In the genomic region with DNA sequence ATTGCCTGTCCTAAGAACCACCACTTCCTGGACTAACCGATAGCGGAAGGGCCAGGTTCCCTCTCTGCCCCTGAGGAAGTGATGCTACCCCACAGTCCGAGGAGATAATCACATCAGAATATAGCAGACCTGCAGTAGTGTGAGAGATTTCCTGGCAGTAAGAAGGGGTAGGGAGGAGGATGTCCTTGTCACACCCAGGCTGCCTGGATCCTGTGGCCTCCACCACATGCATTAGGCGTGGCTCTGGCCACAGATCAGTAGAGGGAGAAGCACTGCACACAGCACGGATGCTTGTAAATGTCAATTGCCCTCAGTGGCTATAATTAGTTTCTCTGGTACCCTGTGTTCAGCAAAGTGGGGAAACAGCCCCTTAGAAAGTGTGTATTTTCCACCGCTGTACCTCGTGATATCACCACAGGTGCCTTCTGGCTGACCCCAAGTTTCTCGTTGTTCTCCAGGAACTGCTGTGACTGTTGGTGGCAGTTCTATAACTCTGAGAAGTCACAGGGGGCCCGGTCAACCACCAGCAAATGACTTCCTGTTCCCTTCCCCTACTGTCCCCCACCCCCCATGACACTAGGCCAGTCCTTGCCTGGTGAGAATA, we compare ENCODE assay signal across 1 cellular context.
TF ChIP-seq lines count a peak whose summit lies in the region.

No MANE protein-coding gene starts in this region.

TF ChIP-seq in GM12878, 131 proteins besides CTCF, POLR2A, EP300 and RAD21 (continued from another document):
- TF ChIP-seq MXI1 (IDR thresholded peaks at IDR 0.05; ENCODE audit: low read depth, low read length) (no peak), RB1 (IDR thresholded peaks at IDR 0.05; ENCODE audit: borderline replicate concordance) (no peak), EGR1 (IDR thresholded peaks at IDR 0.05; ENCODE audit: borderline replicate concordance in 1 of 2, low read depth in 2 of 2, low read length in 2 of 2) (no peak), RBBP5 (conservative IDR thresholded peaks at IDR 0.05) (no peak), TCF12 (IDR thresholded peaks at IDR 0.05; ENCODE audit: low read depth, low read length) (0 out of 2 replicates have a peak, but pooled peaks have one; percentile 34), IKZF2 (IDR thresholded peaks at IDR 0.05) (peak; percentile 34 to 51; a peak in 2 of 4 replicates), ZNF207 (IDR thresholded peaks at IDR 0.05; ENCODE audit: borderline replicate concordance) (no peak)
- TF ChIP-seq, protein P1, sequence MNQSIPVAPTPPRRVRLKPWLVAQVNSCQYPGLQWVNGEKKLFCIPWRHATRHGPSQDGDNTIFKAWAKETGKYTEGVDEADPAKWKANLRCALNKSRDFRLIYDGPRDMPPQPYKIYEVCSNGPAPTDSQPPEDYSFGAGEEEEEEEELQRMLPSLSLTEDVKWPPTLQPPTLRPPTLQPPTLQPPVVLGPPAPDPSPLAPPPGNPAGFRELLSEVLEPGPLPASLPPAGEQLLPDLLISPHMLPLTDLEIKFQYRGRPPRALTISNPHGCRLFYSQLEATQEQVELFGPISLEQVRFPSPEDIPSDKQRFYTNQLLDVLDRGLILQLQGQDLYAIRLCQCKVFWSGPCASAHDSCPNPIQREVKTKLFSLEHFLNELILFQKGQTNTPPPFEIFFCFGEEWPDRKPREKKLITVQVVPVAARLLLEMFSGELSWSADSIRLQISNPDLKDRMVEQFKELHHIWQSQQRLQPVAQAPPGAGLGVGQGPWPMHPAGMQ (IDR thresholded peaks at IDR 0.05; ENCODE audit: borderline replicate concordance) = no peak
- TF ChIP-seq, protein P2, sequence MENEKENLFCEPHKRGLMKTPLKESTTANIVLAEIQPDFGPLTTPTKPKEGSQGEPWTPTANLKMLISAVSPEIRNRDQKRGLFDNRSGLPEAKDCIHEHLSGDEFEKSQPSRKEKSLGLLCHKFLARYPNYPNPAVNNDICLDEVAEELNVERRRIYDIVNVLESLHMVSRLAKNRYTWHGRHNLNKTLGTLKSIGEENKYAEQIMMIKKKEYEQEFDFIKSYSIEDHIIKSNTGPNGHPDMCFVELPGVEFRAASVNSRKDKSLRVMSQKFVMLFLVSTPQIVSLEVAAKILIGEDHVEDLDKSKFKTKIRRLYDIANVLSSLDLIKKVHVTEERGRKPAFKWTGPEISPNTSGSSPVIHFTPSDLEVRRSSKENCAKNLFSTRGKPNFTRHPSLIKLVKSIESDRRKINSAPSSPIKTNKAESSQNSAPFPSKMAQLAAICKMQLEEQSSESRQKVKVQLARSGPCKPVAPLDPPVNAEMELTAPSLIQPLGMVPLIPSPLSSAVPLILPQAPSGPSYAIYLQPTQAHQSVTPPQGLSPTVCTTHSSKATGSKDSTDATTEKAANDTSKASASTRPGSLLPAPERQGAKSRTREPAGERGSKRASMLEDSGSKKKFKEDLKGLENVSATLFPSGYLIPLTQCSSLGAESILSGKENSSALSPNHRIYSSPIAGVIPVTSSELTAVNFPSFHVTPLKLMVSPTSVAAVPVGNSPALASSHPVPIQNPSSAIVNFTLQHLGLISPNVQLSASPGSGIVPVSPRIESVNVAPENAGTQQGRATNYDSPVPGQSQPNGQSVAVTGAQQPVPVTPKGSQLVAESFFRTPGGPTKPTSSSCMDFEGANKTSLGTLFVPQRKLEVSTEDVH (IDR thresholded peaks at IDR 0.05; ENCODE audit: low read depth, partially characterized antibody) = no peak
- TF ChIP-seq, protein P3, sequence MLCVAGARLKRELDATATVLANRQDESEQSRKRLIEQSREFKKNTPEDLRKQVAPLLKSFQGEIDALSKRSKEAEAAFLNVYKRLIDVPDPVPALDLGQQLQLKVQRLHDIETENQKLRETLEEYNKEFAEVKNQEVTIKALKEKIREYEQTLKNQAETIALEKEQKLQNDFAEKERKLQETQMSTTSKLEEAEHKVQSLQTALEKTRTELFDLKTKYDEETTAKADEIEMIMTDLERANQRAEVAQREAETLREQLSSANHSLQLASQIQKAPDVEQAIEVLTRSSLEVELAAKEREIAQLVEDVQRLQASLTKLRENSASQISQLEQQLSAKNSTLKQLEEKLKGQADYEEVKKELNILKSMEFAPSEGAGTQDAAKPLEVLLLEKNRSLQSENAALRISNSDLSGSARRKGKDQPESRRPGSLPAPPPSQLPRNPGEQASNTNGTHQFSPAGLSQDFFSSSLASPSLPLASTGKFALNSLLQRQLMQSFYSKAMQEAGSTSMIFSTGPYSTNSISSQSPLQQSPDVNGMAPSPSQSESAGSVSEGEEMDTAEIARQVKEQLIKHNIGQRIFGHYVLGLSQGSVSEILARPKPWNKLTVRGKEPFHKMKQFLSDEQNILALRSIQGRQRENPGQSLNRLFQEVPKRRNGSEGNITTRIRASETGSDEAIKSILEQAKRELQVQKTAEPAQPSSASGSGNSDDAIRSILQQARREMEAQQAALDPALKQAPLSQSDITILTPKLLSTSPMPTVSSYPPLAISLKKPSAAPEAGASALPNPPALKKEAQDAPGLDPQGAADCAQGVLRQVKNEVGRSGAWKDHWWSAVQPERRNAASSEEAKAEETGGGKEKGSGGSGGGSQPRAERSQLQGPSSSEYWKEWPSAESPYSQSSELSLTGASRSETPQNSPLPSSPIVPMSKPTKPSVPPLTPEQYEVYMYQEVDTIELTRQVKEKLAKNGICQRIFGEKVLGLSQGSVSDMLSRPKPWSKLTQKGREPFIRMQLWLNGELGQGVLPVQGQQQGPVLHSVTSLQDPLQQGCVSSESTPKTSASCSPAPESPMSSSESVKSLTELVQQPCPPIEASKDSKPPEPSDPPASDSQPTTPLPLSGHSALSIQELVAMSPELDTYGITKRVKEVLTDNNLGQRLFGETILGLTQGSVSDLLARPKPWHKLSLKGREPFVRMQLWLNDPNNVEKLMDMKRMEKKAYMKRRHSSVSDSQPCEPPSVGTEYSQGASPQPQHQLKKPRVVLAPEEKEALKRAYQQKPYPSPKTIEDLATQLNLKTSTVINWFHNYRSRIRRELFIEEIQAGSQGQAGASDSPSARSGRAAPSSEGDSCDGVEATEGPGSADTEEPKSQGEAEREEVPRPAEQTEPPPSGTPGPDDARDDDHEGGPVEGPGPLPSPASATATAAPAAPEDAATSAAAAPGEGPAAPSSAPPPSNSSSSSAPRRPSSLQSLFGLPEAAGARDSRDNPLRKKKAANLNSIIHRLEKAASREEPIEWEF (IDR thresholded peaks at IDR 0.05; ENCODE audit: insufficient replicate concordance, low read depth, low read length) = no peak
- TF ChIP-seq, protein P4, sequence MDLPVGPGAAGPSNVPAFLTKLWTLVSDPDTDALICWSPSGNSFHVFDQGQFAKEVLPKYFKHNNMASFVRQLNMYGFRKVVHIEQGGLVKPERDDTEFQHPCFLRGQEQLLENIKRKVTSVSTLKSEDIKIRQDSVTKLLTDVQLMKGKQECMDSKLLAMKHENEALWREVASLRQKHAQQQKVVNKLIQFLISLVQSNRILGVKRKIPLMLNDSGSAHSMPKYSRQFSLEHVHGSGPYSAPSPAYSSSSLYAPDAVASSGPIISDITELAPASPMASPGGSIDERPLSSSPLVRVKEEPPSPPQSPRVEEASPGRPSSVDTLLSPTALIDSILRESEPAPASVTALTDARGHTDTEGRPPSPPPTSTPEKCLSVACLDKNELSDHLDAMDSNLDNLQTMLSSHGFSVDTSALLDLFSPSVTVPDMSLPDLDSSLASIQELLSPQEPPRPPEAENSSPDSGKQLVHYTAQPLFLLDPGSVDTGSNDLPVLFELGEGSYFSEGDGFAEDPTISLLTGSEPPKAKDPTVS (IDR thresholded peaks at IDR 0.05; ENCODE audit: low read depth, low read length) = no peak
